1 cellular context compared by ENCODE assay signal in genomic region chr5:79111387-79111959, GRCh38.
TF ChIP-seq lines count a peak whose summit lies in the region.

Gene BHMT, plus strand, starts transcription at chr5:79111809. Its CDS starts 77 bp downstream, at chr5:79111886.

TF ChIP-seq in HepG2, 621 proteins besides CTCF, POLR2A, EP300 and RAD21 (continued from another document and continues in another):
- TF ChIP-seq MAZ (IDR thresholded peaks at IDR 0.05; ENCODE audit: borderline replicate concordance, low read depth, low read length) (no peak), MAZ (CRISPR knock-in tag; IDR thresholded peaks at IDR 0.05; ENCODE audit: low read depth) (0 out of 2 replicates have a peak, but pooled peaks have one; percentile 25), ZNF792 (CRISPR knock-in tag; IDR thresholded peaks at IDR 0.05) (no peak), THYN1 (CRISPR knock-in tag; IDR thresholded peaks at IDR 0.05; ENCODE audit: borderline replicate concordance, low read depth) (no peak), ZIK1 (CRISPR knock-in tag; IDR thresholded peaks at IDR 0.05; ENCODE audit: borderline replicate concordance, low read depth) (no peak), ZNF737 (CRISPR knock-in tag; IDR thresholded peaks at IDR 0.05; ENCODE audit: borderline replicate concordance) (no peak), ZNF180 (CRISPR knock-in tag; IDR thresholded peaks at IDR 0.05; ENCODE audit: borderline replicate concordance, low read depth) (no peak), ZNF230 (CRISPR knock-in tag; IDR thresholded peaks at IDR 0.05) (no peak), SRSF1 (optimal IDR thresholded peaks at IDR 0.05; ENCODE audit: low read depth, low read length) (no peak), TERF1 (CRISPR knock-in tag; IDR thresholded peaks at IDR 0.05) (no peak), CREB1 (IDR thresholded peaks at IDR 0.05) (no peak), CREB1 (CRISPR knock-in tag; IDR thresholded peaks at IDR 0.05) (no peak), PCBP2 (optimal IDR thresholded peaks at IDR 0.05; ENCODE audit: low read depth, low read length, poor library complexity, severe bottlenecking) (no peak), SRF (IDR thresholded peaks at IDR 0.05; ENCODE audit: low read depth, low read length) (no peak), DNMT1 (CRISPR knock-in tag; IDR thresholded peaks at IDR 0.05) (no peak), FUBP1 (CRISPR knock-in tag; IDR thresholded peaks at IDR 0.05; ENCODE audit: borderline replicate concordance) (no peak), RXRA (CRISPR knock-in tag; IDR thresholded peaks at IDR 0.05) (0 out of 2 replicates have a peak, but pooled peaks have one; percentile 40), ISL2 (CRISPR knock-in tag; IDR thresholded peaks at IDR 0.05) (no peak), KLF12 (CRISPR knock-in tag; IDR thresholded peaks at IDR 0.05; ENCODE audit: borderline replicate concordance) (peak; percentile 27; the same call in 1 of the 2 replicates), GLMP (CRISPR knock-in tag; IDR thresholded peaks at IDR 0.05; ENCODE audit: borderline replicate concordance) (no peak), ZNF460 (CRISPR knock-in tag; IDR thresholded peaks at IDR 0.05; ENCODE audit: borderline replicate concordance) (no peak), IRX3 (CRISPR knock-in tag; IDR thresholded peaks at IDR 0.05; ENCODE audit: borderline replicate concordance, low read depth) (no peak), FOXK1 (CRISPR knock-in tag; IDR thresholded peaks at IDR 0.05; ENCODE audit: borderline replicate concordance, low read depth) (no peak), ZNF580 (CRISPR knock-in tag; IDR thresholded peaks at IDR 0.05; ENCODE audit: borderline replicate concordance, low read depth) (no peak), ZNF512B (CRISPR knock-in tag; IDR thresholded peaks at IDR 0.05; ENCODE audit: borderline replicate concordance) (no peak), ZMAT3 (CRISPR knock-in tag; conservative IDR thresholded peaks at IDR 0.05) (no peak), GLI4 (CRISPR knock-in tag; IDR thresholded peaks at IDR 0.05; ENCODE audit: borderline replicate concordance) (no peak), HHEX (CRISPR knock-in tag; IDR thresholded peaks at IDR 0.05) (no peak), ZNF281 (CRISPR knock-in tag; IDR thresholded peaks at IDR 0.05; ENCODE audit: borderline replicate concordance) (no peak), ARHGAP35 (CRISPR knock-in tag; IDR thresholded peaks at IDR 0.05; ENCODE audit: borderline replicate concordance) (no peak), ZFP36L1 (CRISPR knock-in tag; IDR thresholded peaks at IDR 0.05) (no peak), TEAD2 (CRISPR knock-in tag; IDR thresholded peaks at IDR 0.05) (no peak), CEBPZ (IDR thresholded peaks at IDR 0.05; ENCODE audit: low read length) (no peak), ASH2L (IDR thresholded peaks at IDR 0.05; ENCODE audit: insufficient read length, low read depth, low read length) (no peak), ZC3H4 (CRISPR knock-in tag; IDR thresholded peaks at IDR 0.05; ENCODE audit: borderline replicate concordance) (no peak), HDAC1 (CRISPR knock-in tag; IDR thresholded peaks at IDR 0.05) (0 out of 2 replicates have a peak, but pooled peaks have one; percentile 13), GABPB1 (CRISPR knock-in tag; IDR thresholded peaks at IDR 0.05) (no peak), FOXP4 (CRISPR knock-in tag; IDR thresholded peaks at IDR 0.05) (no peak), NFIB (CRISPR knock-in tag; IDR thresholded peaks at IDR 0.05; ENCODE audit: borderline replicate concordance) (no peak), ZGPAT (CRISPR knock-in tag; IDR thresholded peaks at IDR 0.05) (no peak), ZNF615 (CRISPR knock-in tag; IDR thresholded peaks at IDR 0.05; ENCODE audit: borderline replicate concordance) (no peak), ADNP (CRISPR knock-in tag; IDR thresholded peaks at IDR 0.05) (no peak), FOXP1 (IDR thresholded peaks at IDR 0.05) (no peak), FOXP1 (CRISPR knock-in tag; IDR thresholded peaks at IDR 0.05) (no peak), ZBTB20 (CRISPR knock-in tag; IDR thresholded peaks at IDR 0.05; ENCODE audit: borderline replicate concordance, low read depth) (no peak), SMAD9 (CRISPR knock-in tag; IDR thresholded peaks at IDR 0.05) (no peak), HNRNPLL (IDR thresholded peaks at IDR 0.05; ENCODE audit: low read depth, low read length, poor library complexity, severe bottlenecking) (peak; percentile 55), NR2F2 (IDR thresholded peaks at IDR 0.05; ENCODE audit: borderline replicate concordance, low read depth) (no peak), ZNF24 (IDR thresholded peaks at IDR 0.05) (no peak), MED1 (CRISPR knock-in tag; IDR thresholded peaks at IDR 0.05) (no peak), HOXD1 (CRISPR knock-in tag; IDR thresholded peaks at IDR 0.05) (no peak), ZNF776 (CRISPR knock-in tag; IDR thresholded peaks at IDR 0.05) (no peak), ZNF558 (CRISPR knock-in tag; IDR thresholded peaks at IDR 0.05; ENCODE audit: borderline replicate concordance) (no peak), RORA (CRISPR knock-in tag; IDR thresholded peaks at IDR 0.05) (no peak), ZNF572 (CRISPR knock-in tag; IDR thresholded peaks at IDR 0.05) (no peak), ZFP90 (CRISPR knock-in tag; IDR thresholded peaks at IDR 0.05; ENCODE audit: borderline replicate concordance) (no peak)
